In the genomic region with DNA sequence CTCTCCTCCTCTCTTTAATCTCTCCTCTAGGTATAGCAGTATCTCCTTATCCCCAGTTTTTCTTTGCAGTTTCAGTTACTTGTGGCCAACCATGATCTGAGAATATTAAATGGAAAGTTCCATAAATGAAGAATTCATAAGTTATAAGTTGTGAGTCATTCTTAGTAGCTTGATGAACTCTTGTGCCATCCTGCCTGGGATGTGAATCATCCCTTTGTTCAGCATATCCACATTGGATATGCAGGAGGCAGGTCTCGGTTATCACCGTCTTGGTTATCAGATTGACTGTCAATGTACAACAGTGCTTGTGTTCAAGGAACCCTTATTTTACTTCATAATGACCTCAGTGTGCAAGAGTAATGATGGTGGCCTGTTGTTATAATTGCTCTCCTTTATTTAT, we compare ENCODE assay signal across 1 cellular context.
A peak's percentile ranks its signal among the peaks of the same experiment; 100 is the strongest.
TF ChIP-seq lines count a peak whose summit lies in the region.

No MANE protein-coding gene starts in this region.

TF ChIP-seq in SK-N-SH, 30 proteins besides CTCF, POLR2A, EP300 and RAD21 (continued from another document):
- TF ChIP-seq FOSL2 (IDR thresholded peaks at IDR 0.05; ENCODE audit: borderline replicate concordance, low read depth): peak; percentile 83
- TF ChIP-seq, protein P1, sequence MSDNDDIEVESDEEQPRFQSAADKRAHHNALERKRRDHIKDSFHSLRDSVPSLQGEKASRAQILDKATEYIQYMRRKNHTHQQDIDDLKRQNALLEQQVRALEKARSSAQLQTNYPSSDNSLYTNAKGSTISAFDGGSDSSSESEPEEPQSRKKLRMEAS (IDR thresholded peaks at IDR 0.05; ENCODE audit: low read depth): no peak
